ENCODE assay signal across 8 cellular contexts in genomic region chr1:1892079-1892762, GRCh38. TPM values are rescaled to one million over a fixed set of nuclear protein-coding genes. Genes with fewer than 3 reads are reported as not detected.
A peak's percentile ranks its signal among the peaks of the same experiment; 100 is the strongest.
DNase-seq lines count a peak whose midpoint lies in the region; ATAC-seq lines count a peak whose summit lies in the region.

No MANE protein-coding gene starts in this region.

- H3K36me3 ChIP-seq in adipocyte (ENCODE audit: control insufficient read depth, insufficient read depth, low read length, severe bottlenecking) (no peaks in the 10 kb centered on the region), thymus (ENCODE audit: control insufficient read depth, insufficient read depth) (peaks cover 3% of the 10 kb centered on the region)

- H3K9me3 ChIP-seq in adipocyte (ENCODE audit: control insufficient read depth, low read length) (no peaks in the 10 kb centered on the region), thymus (ENCODE audit: control insufficient read depth) (no peaks in the 10 kb centered on the region)

- H3K4me1 ChIP-seq in adipocyte (ENCODE audit: control insufficient read depth, insufficient read depth, low read length) = peaks cover 42% of the 10 kb centered on the region
- H3K4me1 ChIP-seq in thymus (ENCODE audit: control insufficient read depth, insufficient read depth, low read length) = peaks cover 13% of the 10 kb centered on the region

- H3K27me3 ChIP-seq in adipocyte (replicated peaks; ENCODE audit: control insufficient read depth, insufficient read depth, low read length) = no peaks in the 10 kb centered on the region
- H3K27me3 ChIP-seq in layer of hippocampus (ENCODE audit: control insufficient read depth, insufficient read depth, low read length) = no peaks in the 10 kb centered on the region
- H3K27me3 ChIP-seq in thymus (ENCODE audit: control insufficient read depth, insufficient read depth) = no peaks in the 10 kb centered on the region

- H3K4me3 ChIP-seq in adipocyte (ENCODE audit: low read length) (peak overlapping the region; percentile 79), thymus (ENCODE audit: low read length) (peak overlapping the region; percentile 95)

- ATAC-seq in GM21528 (IDR thresholded peaks at IDR 0.05; ENCODE audit: low FRiP score, unreplicated experiment) = no peak

- WGBS in thymus = 55% methylated on average over 21 of the region's 21 CpGs

- peak; percentile 43 for DNase-seq in activated CD4-positive, alpha-beta T cell treated with anti-CD3 and anti-CD28 coated beads for 48 hours
- DNase-seq in activated CD4-positive, alpha-beta T cell treated with anti-CD3 and anti-CD28 coated beads, Interleukin-2, amount 50 U/mL, for 48 hours = no peak
- no peak for DNase-seq in adipocyte (ENCODE audit: low read depth)
- DNase-seq in T-helper 9 cell = no peak
- DNase-seq in NCI-H69 (lab: John Stamatoyannopoulos, UW) = no peak

- H3K27ac ChIP-seq in layer of hippocampus (ENCODE audit: low read depth, low read length) (peak overlapping the region; percentile 87), thymus (ENCODE audit: low read depth) (peak overlapping the region; percentile 94)

- H3K9ac ChIP-seq in adipocyte (ENCODE audit: low read length) = peak overlapping the region; percentile 87

RNA-seq across cellular contexts. Expression of gene GNB1, which starts 1.3 kb away (rescaled TPM):
- polyA plus RNA-seq in thymus = 123 TPM

RNA-seq across cellular contexts. Expression of gene CALML6, which starts 22.8 kb away (rescaled TPM):
- polyA plus RNA-seq in thymus = 7.1 TPM

RNA-seq across cellular contexts. Expression of gene TMEM52, which starts 26.9 kb away (rescaled TPM):
- polyA plus RNA-seq in thymus = 0.94 TPM
